ENCODE assay signal across 8 cellular contexts in the genomic region with DNA sequence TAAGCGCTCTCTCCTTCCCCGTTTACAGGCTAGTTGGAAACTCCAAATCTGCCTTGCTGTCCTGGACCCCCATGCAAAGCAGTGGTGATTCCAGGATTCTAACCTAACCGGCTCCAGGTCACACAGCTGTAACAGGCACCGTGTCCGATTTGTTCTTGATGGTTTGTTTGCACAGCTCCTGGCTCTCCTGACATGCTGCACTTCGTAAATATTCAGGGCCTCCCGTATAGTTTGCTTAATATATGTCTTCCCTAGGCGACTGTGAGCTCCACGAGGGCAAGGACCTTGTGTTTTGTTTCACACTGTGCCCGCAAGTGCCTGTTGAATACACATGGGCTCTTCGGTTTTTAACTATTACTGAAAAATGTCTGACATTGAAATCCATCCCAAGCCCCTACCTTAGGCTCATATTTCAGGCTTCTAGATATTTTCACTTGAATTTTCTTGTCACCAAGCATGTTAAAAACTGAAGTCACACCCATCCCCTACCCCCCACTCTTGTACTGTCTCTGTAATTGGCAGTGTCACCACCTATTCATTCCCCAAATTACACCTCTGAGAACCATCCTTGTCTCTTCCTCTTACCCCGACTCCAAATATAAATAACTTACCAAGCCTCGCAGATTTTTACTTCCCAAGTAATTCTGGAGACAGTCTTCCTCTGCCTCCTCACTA. TPM values are rescaled to one million over a fixed set of nuclear protein-coding genes. Genes with fewer than 3 reads are reported as not detected.
A peak's percentile ranks its signal among the peaks of the same experiment; 100 is the strongest.
DNase-seq lines count a peak whose midpoint lies in the region; ATAC-seq and TF ChIP-seq lines count a peak whose summit lies in the region.

No MANE protein-coding gene starts in this region.

- peaks cover 23% of the 10 kb centered on the region for H3K36me3 Mint-ChIP-seq in activated naive CD4-positive, alpha-beta T cell treated with anti-CD3 and anti-CD28 coated beads, Interleukin-2, amount 10 ng/mL, durations not matched to agents 7 days and 5 days
- H3K36me3 Mint-ChIP-seq in activated T-helper 1 cell treated with anti-CD3 and anti-CD28 coated beads, Interleukin-12 subunit alpha, Interleukin-12 subunit beta, Interleukin-2, Interleukin-4 antibody, amounts not matched to agents 30 ng/mL and 10 ng/mL and 1 ng/mL, durations not matched to agents 14 hours and 24 hours and 36 hours (ENCODE audit: low read depth), result peaks cover 21% of the 10 kb centered on the region

- peak overlapping the region; percentile 98 for H3K27ac ChIP-seq in KOPT-K1 (ENCODE audit: low read depth, low read length, poor library complexity, severe bottlenecking)

- no peak overlapping the region for H3K27ac Mint-ChIP-seq in activated naive CD4-positive, alpha-beta T cell treated with anti-CD3 and anti-CD28 coated beads, Interleukin-2, amount 10 ng/mL, durations not matched to agents 7 days and 5 days
- no peak overlapping the region for H3K27ac Mint-ChIP-seq in activated T-helper 1 cell treated with anti-CD3 and anti-CD28 coated beads, Interleukin-12 subunit alpha, Interleukin-12 subunit beta, Interleukin-2, Interleukin-4 antibody, amounts not matched to agents 30 ng/mL and 10 ng/mL and 1 ng/mL, durations not matched to agents 14 hours and 24 hours and 36 hours

- TF ChIP-seq CTCF in astrocyte of the cerebellum (IDR thresholded peaks at IDR 0.05; ENCODE audit: low read depth, low read length, missing control alignments), result no peak
- TF ChIP-seq CTCF in mucosa of descending colon (IDR thresholded peaks at IDR 0.05), result no peak

- peaks cover 26% of the 10 kb centered on the region for H3K4me1 Mint-ChIP-seq in activated naive CD4-positive, alpha-beta T cell treated with anti-CD3 and anti-CD28 coated beads, Interleukin-2, amount 10 ng/mL, durations not matched to agents 7 days and 5 days
- peaks cover 28% of the 10 kb centered on the region for H3K4me1 Mint-ChIP-seq in activated T-helper 1 cell treated with anti-CD3 and anti-CD28 coated beads, Interleukin-12 subunit alpha, Interleukin-12 subunit beta, Interleukin-2, Interleukin-4 antibody, amounts not matched to agents 30 ng/mL and 10 ng/mL and 1 ng/mL, durations not matched to agents 14 hours and 24 hours and 36 hours (ENCODE audit: low read depth)

- H3K4me3 Mint-ChIP-seq in activated naive CD4-positive, alpha-beta T cell treated with anti-CD3 and anti-CD28 coated beads, Interleukin-2, amount 10 ng/mL, durations not matched to agents 7 days and 5 days, result no peak overlapping the region
- H3K4me3 Mint-ChIP-seq in activated T-helper 1 cell treated with anti-CD3 and anti-CD28 coated beads, Interleukin-12 subunit alpha, Interleukin-12 subunit beta, Interleukin-2, Interleukin-4 antibody, amounts not matched to agents 30 ng/mL and 10 ng/mL and 1 ng/mL, durations not matched to agents 14 hours and 24 hours and 36 hours, result no peak overlapping the region

- peaks cover 46% of the 10 kb centered on the region for H3K4me1 ChIP-seq in mucosa of descending colon (ENCODE audit: low read depth)

- in situ Hi-C loops in astrocyte of the cerebellum (cut with HindIII; ENCODE audit: low sequenced_read_pairs), result no loop called here

- CTCF ChIA-PET in activated naive CD4-positive, alpha-beta T cell treated with anti-CD3 and anti-CD28 coated beads, Interleukin-2, amount 10 ng/mL, durations not matched to agents 7 days and 5 days (lab: Charles Lee), result interaction anchor here (0.7 to 1.8 kb wide), 5 partner anchors 8 to 92 kb away, joined by 3 to 5 read pairs (median 4); no protein-coding TSS in a partner anchor

- intact Hi-C loops in mucosa of descending colon (cut with DNase I, micrococcal nuclease), result no loop called here
- intact Hi-C loops in activated T-helper 1 cell treated with anti-CD3 and anti-CD28 coated beads, Interleukin-12 subunit alpha, Interleukin-12 subunit beta, Interleukin-2, Interleukin-4 antibody, amounts not matched to agents 30 ng/mL and 10 ng/mL and 1 ng/mL, durations not matched to agents 14 hours and 24 hours and 36 hours (cut with micrococcal nuclease), result loop anchor here (1.0 to 5.0 kb wide), 8 partner anchors 14 to 1789 kb away; partner anchors contain the start of genes HS1BP3, LDAH, RDH14 and WDR35

- H3K9me3 Mint-ChIP-seq in activated naive CD4-positive, alpha-beta T cell treated with anti-CD3 and anti-CD28 coated beads, Interleukin-2, amount 10 ng/mL, durations not matched to agents 7 days and 5 days, result no peaks in the 10 kb centered on the region
- no peaks in the 10 kb centered on the region for H3K9me3 Mint-ChIP-seq in activated T-helper 1 cell treated with anti-CD3 and anti-CD28 coated beads, Interleukin-12 subunit alpha, Interleukin-12 subunit beta, Interleukin-2, Interleukin-4 antibody, amounts not matched to agents 30 ng/mL and 10 ng/mL and 1 ng/mL, durations not matched to agents 14 hours and 24 hours and 36 hours

- H3K27me3 Mint-ChIP-seq in activated naive CD4-positive, alpha-beta T cell treated with anti-CD3 and anti-CD28 coated beads, Interleukin-2, amount 10 ng/mL, durations not matched to agents 7 days and 5 days, result no peaks in the 10 kb centered on the region
- no peaks in the 10 kb centered on the region for H3K27me3 Mint-ChIP-seq in activated T-helper 1 cell treated with anti-CD3 and anti-CD28 coated beads, Interleukin-12 subunit alpha, Interleukin-12 subunit beta, Interleukin-2, Interleukin-4 antibody, amounts not matched to agents 30 ng/mL and 10 ng/mL and 1 ng/mL, durations not matched to agents 14 hours and 24 hours and 36 hours (ENCODE audit: insufficient read depth)

- H3K4me3 ChIP-seq in astrocyte of the cerebellum (ENCODE audit: low read depth, low read length) (peak overlapping the region; percentile 47), mucosa of descending colon (no peak overlapping the region)

- peaks cover 18% of the 10 kb centered on the region for H3K36me3 ChIP-seq in KOPT-K1 (ENCODE audit: insufficient read depth, low read length)
- no peaks in the 10 kb centered on the region for H3K36me3 ChIP-seq in mucosa of descending colon (ENCODE audit: low read depth)

- ATAC-seq in mucosa of descending colon (peak; percentile 28), HG03280 (IDR thresholded peaks at IDR 0.05; ENCODE audit: unreplicated experiment) (no peak), HG03571 (IDR thresholded peaks at IDR 0.05; ENCODE audit: unreplicated experiment) (no peak)

- H3K9me3 ChIP-seq in KOPT-K1 (ENCODE audit: insufficient read depth, low read length, poor library complexity, severe bottlenecking) (no peaks in the 10 kb centered on the region), mucosa of descending colon (no peaks in the 10 kb centered on the region)

- DNase-seq in COLO668 (lab: John Stamatoyannopoulos, UW; ENCODE audit: unreplicated experiment), result peak; percentile 67
- no peak for DNase-seq in astrocyte of the cerebellum (ENCODE audit: low read depth)
- DNase-seq in mucosa of descending colon, result peak in 1 of 3 donors; percentile 58
- no peak for DNase-seq in activated naive CD4-positive, alpha-beta T cell treated with anti-CD3 and anti-CD28 coated beads, Interleukin-2, amount 10 ng/mL, durations not matched to agents 7 days and 5 days
- no peak for DNase-seq in activated T-helper 1 cell treated with anti-CD3 and anti-CD28 coated beads, Interleukin-12 subunit alpha, Interleukin-12 subunit beta, Interleukin-2, Interleukin-4 antibody, amounts not matched to agents 30 ng/mL and 10 ng/mL and 1 ng/mL, durations not matched to agents 14 hours and 24 hours and 36 hours (ENCODE audit: low spot score)

RNA-seq across cellular contexts. Expression of gene PUM2, which starts 1.0 kb away (rescaled TPM):
- 100 to 1,000 TPM in 2 of 3 donors, 10 to 100 TPM in 1; 93.5 to 155 (median 115) TPM for total RNA-seq in mucosa of descending colon
- total RNA-seq in activated T-helper 1 cell treated with anti-CD3 and anti-CD28 coated beads, Interleukin-12 subunit alpha, Interleukin-12 subunit beta, Interleukin-2, Interleukin-4 antibody, amounts not matched to agents 30 ng/mL and 10 ng/mL and 1 ng/mL, durations not matched to agents 14 hours and 24 hours and 36 hours, result 125 and 131 TPM in 2 replicates
